11 cellular contexts compared by ENCODE assay signal in the genomic region with DNA sequence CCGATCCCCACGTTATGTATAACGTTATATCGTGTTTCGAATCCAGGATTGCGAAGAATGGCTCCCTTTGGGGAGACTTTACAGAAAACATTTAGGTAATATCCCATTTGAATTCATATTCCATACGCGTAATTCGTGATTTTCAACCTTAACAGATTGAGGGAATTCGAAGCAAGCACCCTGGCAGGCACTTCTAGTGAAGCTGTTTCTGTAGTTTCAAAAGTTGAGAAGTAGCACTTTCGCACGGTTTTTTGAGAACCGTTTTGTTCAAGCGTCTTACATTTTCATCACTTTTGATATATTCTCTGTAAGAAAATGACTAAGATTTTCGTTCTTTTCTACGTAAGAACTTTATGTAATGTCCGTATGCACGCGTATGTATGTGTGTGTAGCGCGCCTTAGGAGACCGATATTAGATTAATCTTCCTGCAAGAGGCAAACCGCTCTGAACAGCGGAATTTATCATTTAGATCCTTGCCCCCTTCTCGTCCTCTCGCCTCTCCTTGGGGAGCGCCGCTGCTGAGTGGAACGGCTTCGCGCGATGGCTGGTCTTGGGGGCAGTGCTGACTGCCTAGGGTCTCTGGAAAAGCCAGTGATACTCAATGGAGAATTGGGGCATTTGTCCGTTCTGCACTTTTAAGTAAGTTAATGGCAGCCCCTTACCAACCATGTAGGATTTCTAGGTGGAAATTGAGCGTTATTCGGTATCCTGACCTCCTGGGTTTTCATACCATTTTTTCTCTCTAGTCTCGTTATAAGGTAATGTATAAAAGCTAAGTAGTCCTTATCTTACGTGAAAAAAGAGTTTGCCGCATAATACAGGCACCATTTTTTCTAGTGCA. TPM values are rescaled to one million over a fixed set of nuclear protein-coding genes. Genes with fewer than 3 reads are reported as not detected.
DNase-seq lines count a peak whose midpoint lies in the region; ATAC-seq and TF ChIP-seq lines count a peak whose summit lies in the region.
"Had no signal": no experiment of that assay in that cellular context is flagged by ENCODE, and none has a peak within 500 bp of the region (broad histone marks: within the 10 kb centered on the region; RNA-seq: fewer than 3 reads in every experiment).

No MANE protein-coding gene starts in this region.

- H3K4me3 ChIP-seq in HFF-Myc (replicated peaks; ENCODE audit: low read depth, low read length): peak overlapping the region; percentile 76
- H3K4me3 ChIP-seq in iPS-15b (ENCODE audit: low read depth, low read length): peak overlapping the region; percentile 74
- peak overlapping the region; percentile 88 for H3K4me3 ChIP-seq in skeletal muscle satellite cell (ENCODE audit: low read length)
- H3K4me3 ChIP-seq in CD4-positive, alpha-beta memory T cell (ENCODE audit: low read length in 2 of 2): no peak overlapping the region

- POLR2A ChIA-PET in CD4-positive, alpha-beta memory T cell (lab: Charles Lee; ENCODE audit: partially characterized antibody): no interaction called here

- intact Hi-C loops in CD4-positive, alpha-beta memory T cell (cut with micrococcal nuclease): no loop called here

- peak overlapping the region; percentile 34 for H3K4me3 Mint-ChIP-seq in activated naive CD8-positive, alpha-beta T cell treated with anti-CD3 and anti-CD28 coated beads for 36 hours
- no peak overlapping the region for H3K4me3 Mint-ChIP-seq in CD4-positive, alpha-beta memory T cell

- H3K27ac ChIP-seq in CD4-positive, alpha-beta memory T cell (ENCODE audit: low read depth, low read length): no peak overlapping the region
- H3K27ac ChIP-seq: left lung had no signal

- H3K9ac ChIP-seq in iPS-15b (ENCODE audit: low read depth, low read length): no peak overlapping the region
- H3K9ac ChIP-seq in skeletal muscle satellite cell (ENCODE audit: low read depth, low read length): peak overlapping the region; percentile 94

- H3K4me1 ChIP-seq in iPS-15b (ENCODE audit: control insufficient read depth, insufficient read depth, low read length) (peaks cover 6% of the 10 kb centered on the region), skeletal muscle satellite cell (ENCODE audit: control insufficient read depth, insufficient read depth, low read length) (peaks cover 25% of the 10 kb centered on the region)
- peaks cover 10% of the 10 kb centered on the region for H3K4me1 ChIP-seq in CD4-positive, alpha-beta memory T cell (ENCODE audit: insufficient read depth, low read length)

- peaks cover 14% of the 10 kb centered on the region for H3K9me3 Mint-ChIP-seq in activated naive CD8-positive, alpha-beta T cell treated with anti-CD3 and anti-CD28 coated beads for 36 hours
- peaks cover 2 to 47% (median 28%) of the 10 kb centered on the region in 8 donors for H3K9me3 Mint-ChIP-seq in CD4-positive, alpha-beta memory T cell

- no peak for TF ChIP-seq CTCF in HFF-Myc (IDR thresholded peaks at IDR 0.05; ENCODE audit: low read depth, low read length, missing control alignments)

- H3K9me3 ChIP-seq in iPS-15b (ENCODE audit: control insufficient read depth, insufficient read depth, low read length) (no peaks in the 10 kb centered on the region), skeletal muscle satellite cell (replicated peaks; ENCODE audit: low read length) (no peaks in the 10 kb centered on the region)
- no peaks in the 10 kb centered on the region for H3K9me3 ChIP-seq in CD4-positive, alpha-beta memory T cell (ENCODE audit: control insufficient read depth in 1 of 2, low read length in 2 of 2)
- H3K9me3 ChIP-seq: left lung had no signal

- H3K27me3 Mint-ChIP-seq in activated naive CD8-positive, alpha-beta T cell treated with anti-CD3 and anti-CD28 coated beads for 36 hours: peaks cover 86% of the 10 kb centered on the region
- H3K27me3 Mint-ChIP-seq in CD4-positive, alpha-beta memory T cell: peaks cover 36 to 48% of the 10 kb centered on the region in 2 donors

- ATAC-seq in HG02852 (IDR thresholded peaks at IDR 0.05; ENCODE audit: unreplicated experiment): no peak

- H3K27me3 ChIP-seq in iPS-15b (ENCODE audit: control insufficient read depth, insufficient read depth, low read length): peaks cover 76% of the 10 kb centered on the region
- H3K27me3 ChIP-seq in skeletal muscle satellite cell (ENCODE audit: control insufficient read depth, insufficient read depth, low read length): no peaks in the 10 kb centered on the region
- peaks cover 32% of the 10 kb centered on the region for H3K27me3 ChIP-seq in CD4-positive, alpha-beta memory T cell (ENCODE audit: insufficient read depth, low read length)

- CTCF ChIA-PET in CD4-positive, alpha-beta memory T cell (lab: Charles Lee; ENCODE audit: partially characterized antibody): no interaction called here

- no peak for DNase-seq in HFF-Myc (ENCODE audit: extremely low read depth, low read depth)
- no peak for DNase-seq in activated naive CD8-positive, alpha-beta T cell treated with anti-CD3 and anti-CD28 coated beads for 36 hours
- no peak for DNase-seq in CD4-positive, alpha-beta memory T cell
- no peak for DNase-seq in NK-92 treated with Interleukin-12 subunit alpha and Interleukin-12 subunit beta, amount 100 ng/mL, for 24 hours (lab: John Stamatoyannopoulos, UW)
- DNase-seq: NCI-H774; stimulated activated CD4-positive, alpha-beta T cell treated with anti-CD3 and anti-CD28 coated beads, Interleukin-4, amount 100 ng/mL, for 24 hours had no signal

- no peak overlapping the region for H3K27ac Mint-ChIP-seq in activated naive CD8-positive, alpha-beta T cell treated with anti-CD3 and anti-CD28 coated beads for 36 hours
- peak overlapping the region in 1 of 7 donors; percentile 23 for H3K27ac Mint-ChIP-seq in CD4-positive, alpha-beta memory T cell

- H3K36me3 Mint-ChIP-seq in activated naive CD8-positive, alpha-beta T cell treated with anti-CD3 and anti-CD28 coated beads for 36 hours: peaks cover 9% of the 10 kb centered on the region
- no peaks in the 10 kb centered on the region for H3K36me3 Mint-ChIP-seq in CD4-positive, alpha-beta memory T cell

- peaks cover 35% of the 10 kb centered on the region for H3K4me1 Mint-ChIP-seq in activated naive CD8-positive, alpha-beta T cell treated with anti-CD3 and anti-CD28 coated beads for 36 hours
- peaks cover 9 to 23% (median 21%) of the 10 kb centered on the region in 4 donors for H3K4me1 Mint-ChIP-seq in CD4-positive, alpha-beta memory T cell

- peak overlapping the region; percentile 93 for H3K4me2 ChIP-seq in skeletal muscle satellite cell (ENCODE audit: low read length)

- no peaks in the 10 kb centered on the region for H3K36me3 ChIP-seq in iPS-15b (ENCODE audit: control insufficient read depth, insufficient read depth, low read length)
- no peaks in the 10 kb centered on the region for H3K36me3 ChIP-seq in skeletal muscle satellite cell (ENCODE audit: insufficient read depth, low read length)
- H3K36me3 ChIP-seq in CD4-positive, alpha-beta memory T cell (ENCODE audit: insufficient read depth, low read length): no peaks in the 10 kb centered on the region
- H3K36me3 ChIP-seq: left lung had no signal

RNA-seq across cellular contexts. Expression of a gene that starts 4.8 kb away (rescaled TPM):
- total RNA-seq in activated naive CD8-positive, alpha-beta T cell treated with anti-CD3 and anti-CD28 coated beads for 36 hours: under 1 TPM in 1 of 2 experiments, not detected in 1; 0.06 TPM
- 1.3 and 2.0 TPM in 2 replicates for total RNA-seq in skeletal muscle satellite cell (2012; rRNA removed)
- not detected for total RNA-seq in CD4-positive, alpha-beta memory T cell
- polyA plus RNA-seq in CD4-positive, alpha-beta memory T cell: not detected
- total RNA-seq: bronchial epithelial cell had no signal

Comparison
In these comparisons a context has a peak if more than half of its experiments do, and no peak if none do; other contexts are left out.
1. H3K4me3 ChIP-seq: peak in HFF-Myc (single experiment), iPS-15b (single experiment) and skeletal muscle satellite cell (single experiment); none in CD4-positive, alpha-beta memory T cell (0 of 2).